In genomic region chr5:14948341-14948830, GRCh38 we compare ENCODE assay signal across 21 cellular contexts.
"Had no signal": no experiment of that assay in that cellular context is flagged by ENCODE, and none has a peak within 500 bp of the region (broad histone marks: within the 10 kb centered on the region; RNA-seq: fewer than 3 reads in every experiment).

No MANE protein-coding gene starts in this region.

- DNase-seq: activated CD4-positive, alpha-beta T cell treated with anti-CD3 and anti-CD28 coated beads for 48 hours; activated CD4-positive, alpha-beta T cell treated with anti-CD3 and anti-CD28 coated beads, Interleukin-2, amount 50 U/mL, for 4 hours; activated CD4-positive, CD25-positive, alpha-beta regulatory T cell treated with anti-CD3 and anti-CD28 coated beads, Interleukin-2, amount 50 U/mL, for 72 hours; activated CD8-positive, alpha-beta memory T cell treated with anti-CD3 and anti-CD28 coated beads, Interleukin-2, amount 10 ng/mL, durations not matched to agents 7 days and 5 days; activated CD8-positive, alpha-beta T cell treated with anti-CD3 and anti-CD28 coated beads, Interleukin-2, amount 10 ng/mL, durations not matched to agents 7 days and 5 days; activated effector memory CD4-positive, alpha-beta T cell treated with anti-CD3 and anti-CD28 coated beads, Interleukin-2, amount 50 U/mL, for 16 hours; activated naive CD4-positive, alpha-beta T cell treated with Interleukin-2 at 50 U/mL for 16 hours; activated T-cell treated with anti-CD3 and anti-CD28 coated beads, Interleukin-2, amount 50 U/mL, for 24 hours; MM.1S; NCI-H1105 treated with DMSO at 0.1 percent for 48 hours; NCI-H1436 treated with DMSO at 0.1 percent for 48 hours; NCI-H187; NCI-H2081; NCI-H2171; NCI-H2227 treated with DMSO at 0.1 percent for 48 hours; NCI-H446 treated with DMSO at 0.1 percent for 48 hours; NCI-H524 treated with DMSO at 0.1 percent for 48 hours; NCI-H82; SHP77 treated with DMSO at 0.1 percent for 48 hours; T-helper 17 cell; T-helper 9 cell had no signal
